ENCODE assay signal across 23 cellular contexts in the genomic region with DNA sequence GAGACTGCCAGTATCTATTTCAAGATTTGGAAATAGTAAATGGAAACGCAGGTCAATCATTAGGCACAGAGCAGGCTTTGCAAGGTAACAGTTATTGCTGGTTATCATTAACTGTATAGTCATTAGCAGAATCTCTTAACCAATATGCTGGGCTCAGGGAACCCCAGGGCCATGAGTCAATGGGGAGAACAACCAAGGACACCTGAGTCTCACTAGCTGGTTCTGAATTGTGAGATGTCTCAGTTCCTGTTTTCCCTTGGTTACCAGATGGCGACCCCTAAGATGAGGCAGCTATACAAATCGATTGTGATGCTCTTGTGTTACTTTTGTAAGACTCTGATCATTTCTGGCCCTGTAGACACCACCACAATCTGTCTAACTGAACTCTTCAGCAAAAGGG.
"Had no signal": no experiment of that assay in that cellular context is flagged by ENCODE, and none has a peak within 500 bp of the region (broad histone marks: within the 10 kb centered on the region; RNA-seq: fewer than 3 reads in every experiment).

No MANE protein-coding gene starts in this region.

- H3K4me1 Mint-ChIP-seq: activated CD4-positive, alpha-beta T cell treated with anti-CD3 and anti-CD28 coated beads, Interleukin-2, amount 10 ng/mL, durations not matched to agents 24 days and 14 days; activated naive CD4-positive, alpha-beta T cell treated with anti-CD3 and anti-CD28 coated beads, Interleukin-2, amount 10 ng/mL, durations not matched to agents 7 days and 5 days; activated naive CD8-positive, alpha-beta T cell treated with anti-CD3 and anti-CD28 coated beads, Interleukin-2, amount 10 ng/mL, durations not matched to agents 7 days and 5 days; brain; naive thymus-derived CD4-positive, alpha-beta T cell; stimulated activated memory B cell treated with anti-CD40 and anti-IgM and Interleukin-4, amounts not matched to agents 10 μg/mL and 1 μg/mL and 100 μg/mL, for 72 hours had no signal

- H3K4me3 Mint-ChIP-seq: activated CD4-positive, alpha-beta memory T cell treated with anti-CD3 and anti-CD28 coated beads for 36 hours; activated CD4-positive, alpha-beta T cell treated with anti-CD3 and anti-CD28 coated beads, Interleukin-2, amount 10 ng/mL, durations not matched to agents 24 days and 14 days; activated naive CD4-positive, alpha-beta T cell treated with anti-CD3 and anti-CD28 coated beads, Interleukin-2, amount 10 ng/mL, durations not matched to agents 7 days and 5 days; activated naive CD8-positive, alpha-beta T cell treated with anti-CD3 and anti-CD28 coated beads, Interleukin-2, amount 10 ng/mL, durations not matched to agents 7 days and 5 days; activated T-cell treated with anti-CD3 and anti-CD28 coated beads, Interleukin-2, amount 50 U/mL, for 24 hours; brain; naive thymus-derived CD4-positive, alpha-beta T cell; stimulated activated memory B cell treated with anti-CD40 and anti-IgM and Interleukin-4, amounts not matched to agents 10 μg/mL and 1 μg/mL and 100 μg/mL, for 72 hours had no signal

- ATAC-seq: left colon; naive thymus-derived CD4-positive, alpha-beta T cell; pancreas; sciatic nerve; stimulated activated memory B cell treated with anti-CD40 and anti-IgM and Interleukin-4, amounts not matched to agents 10 μg/mL and 1 μg/mL and 100 μg/mL, for 72 hours; upper lobe of right lung had no signal

- H3K27me3 Mint-ChIP-seq: activated CD4-positive, alpha-beta memory T cell treated with anti-CD3 and anti-CD28 coated beads for 36 hours; activated CD4-positive, alpha-beta T cell treated with anti-CD3 and anti-CD28 coated beads, Interleukin-2, amount 10 ng/mL, durations not matched to agents 24 days and 14 days; activated naive CD4-positive, alpha-beta T cell treated with anti-CD3 and anti-CD28 coated beads, Interleukin-2, amount 10 ng/mL, durations not matched to agents 7 days and 5 days; activated T-cell treated with anti-CD3 and anti-CD28 coated beads, Interleukin-2, amount 50 U/mL, for 24 hours had no signal

- H3K9me3 Mint-ChIP-seq: activated CD4-positive, alpha-beta T cell treated with anti-CD3 and anti-CD28 coated beads, Interleukin-2, amount 10 ng/mL, durations not matched to agents 24 days and 14 days; activated naive CD8-positive, alpha-beta T cell treated with anti-CD3 and anti-CD28 coated beads, Interleukin-2, amount 10 ng/mL, durations not matched to agents 7 days and 5 days had no signal

- H3K36me3 Mint-ChIP-seq: activated CD4-positive, alpha-beta memory T cell treated with anti-CD3 and anti-CD28 coated beads for 36 hours; activated naive CD4-positive, alpha-beta T cell treated with anti-CD3 and anti-CD28 coated beads, Interleukin-2, amount 10 ng/mL, durations not matched to agents 7 days and 5 days; activated naive CD8-positive, alpha-beta T cell treated with anti-CD3 and anti-CD28 coated beads, Interleukin-2, amount 10 ng/mL, durations not matched to agents 7 days and 5 days; brain; stimulated activated memory B cell treated with anti-CD40 and anti-IgM and Interleukin-4, amounts not matched to agents 10 μg/mL and 1 μg/mL and 100 μg/mL, for 72 hours had no signal

- DNase-seq: activated CD4-positive, alpha-beta memory T cell treated with anti-CD3 and anti-CD28 coated beads for 36 hours; activated CD4-positive, alpha-beta T cell treated with anti-CD3 and anti-CD28 coated beads, Interleukin-2, amount 10 ng/mL, durations not matched to agents 24 days and 14 days; activated CD4-positive, CD25-positive, alpha-beta regulatory T cell treated with anti-CD3 and anti-CD28 coated beads, Interleukin-2, amount 50 U/mL, for 72 hours; activated CD8-positive, alpha-beta memory T cell treated with anti-CD3 and anti-CD28 coated beads, Interleukin-2, amount 50 U/mL, for 4 hours; activated gamma-delta T cell; activated naive CD4-positive, alpha-beta T cell treated with anti-CD3 and anti-CD28 coated beads, Interleukin-2, amount 10 ng/mL, durations not matched to agents 7 days and 5 days; activated naive CD8-positive, alpha-beta T cell treated with anti-CD3 and anti-CD28 coated beads, Interleukin-2, amount 10 ng/mL, durations not matched to agents 7 days and 5 days; activated T-cell treated with anti-CD3 and anti-CD28 coated beads, Interleukin-2, amount 50 U/mL, for 24 hours; dorsolateral prefrontal cortex; effector memory CD4-positive, alpha-beta T cell; glutamatergic neuron; left colon; midbrain; naive thymus-derived CD4-positive, alpha-beta T cell; pancreas; retina; stimulated activated CD4-positive, alpha-beta T cell treated with anti-CD3 and anti-CD28 coated beads, Interleukin-12 subunit alpha, Interleukin-12 subunit beta, amount 100 ng/mL, for 4 hours; stimulated activated CD4-positive, alpha-beta T cell treated with anti-CD3 and anti-CD28 coated beads, Interleukin-4, amount 100 ng/mL, for 24 hours; tibial artery; upper lobe of right lung had no signal

- H3K27ac Mint-ChIP-seq: activated CD4-positive, alpha-beta memory T cell treated with anti-CD3 and anti-CD28 coated beads for 36 hours; activated CD4-positive, alpha-beta T cell treated with anti-CD3 and anti-CD28 coated beads, Interleukin-2, amount 10 ng/mL, durations not matched to agents 24 days and 14 days; activated naive CD4-positive, alpha-beta T cell treated with anti-CD3 and anti-CD28 coated beads, Interleukin-2, amount 10 ng/mL, durations not matched to agents 7 days and 5 days; activated naive CD8-positive, alpha-beta T cell treated with anti-CD3 and anti-CD28 coated beads, Interleukin-2, amount 10 ng/mL, durations not matched to agents 7 days and 5 days; activated T-cell treated with anti-CD3 and anti-CD28 coated beads, Interleukin-2, amount 50 U/mL, for 24 hours; brain; naive thymus-derived CD4-positive, alpha-beta T cell; stimulated activated memory B cell treated with anti-CD40 and anti-IgM and Interleukin-4, amounts not matched to agents 10 μg/mL and 1 μg/mL and 100 μg/mL, for 72 hours had no signal
